In the genomic region with DNA sequence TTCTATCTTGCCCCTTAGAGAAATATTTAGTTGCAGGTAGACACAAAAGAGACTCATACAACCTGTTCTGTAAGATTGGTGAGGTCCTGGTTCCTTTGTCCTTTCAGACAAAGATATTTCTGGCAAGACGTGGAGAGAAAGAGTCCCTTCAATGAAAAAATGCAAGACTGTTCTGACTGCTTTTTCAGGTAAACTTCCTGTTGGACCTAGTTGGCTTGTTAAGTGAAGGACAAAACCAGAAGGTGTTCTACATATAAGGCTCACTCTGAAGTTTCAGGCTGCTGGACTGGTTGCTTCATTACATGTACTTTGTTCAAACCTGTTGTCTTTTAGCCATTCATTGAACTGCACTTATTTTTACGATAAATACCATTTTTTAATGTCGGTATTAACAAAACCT, we compare ENCODE assay signal across 22 cellular contexts.
DNase-seq lines count a peak whose midpoint lies in the region; ATAC-seq and TF ChIP-seq lines count a peak whose summit lies in the region.
"Had no signal": no experiment of that assay in that cellular context is flagged by ENCODE, and none has a peak within 500 bp of the region (broad histone marks: within the 10 kb centered on the region; RNA-seq: fewer than 3 reads in every experiment).

No MANE protein-coding gene starts in this region.

- no peak overlapping the region for H3K27ac Mint-ChIP-seq in activated CD8-positive, alpha-beta T cell treated with anti-CD3 and anti-CD28 coated beads, Interleukin-2, amount 10 ng/mL, durations not matched to agents 7 days and 5 days
- no peak overlapping the region for H3K27ac Mint-ChIP-seq in glutamatergic neuron (ENCODE audit: unreplicated experiment)
- H3K27ac Mint-ChIP-seq: CD4-positive, alpha-beta T cell; T-helper 1 cell treated with Interleukin-12 subunit alpha and Interleukin-12 subunit beta and Interleukin-4 antibody, amounts not matched to agents 30 μg/mL and 1 μg/mL, for 36 hours had no signal

- no peak overlapping the region for H3K27ac ChIP-seq in prostate gland
- H3K27ac ChIP-seq: BLaER1 treated with 17β-estradiol and CSF1 and Interleukin-3, amounts not matched to agents 10 nM and 100 nM had no signal

- H3K9me3 ChIP-seq in prostate gland = no peaks in the 10 kb centered on the region
- H3K9me3 ChIP-seq: BLaER1 treated with 17β-estradiol and CSF1 and Interleukin-3, amounts not matched to agents 10 nM and 100 nM; SK-N-SH had no signal

- WGBS in prostate gland = 55% methylated on average over 3 of the region's 3 CpGs

- H3K27me3 ChIP-seq in prostate gland (replicated peaks; ENCODE audit: insufficient read depth) = no peaks in the 10 kb centered on the region
- H3K27me3 ChIP-seq: BLaER1 treated with 17β-estradiol and CSF1 and Interleukin-3, amounts not matched to agents 10 nM and 100 nM had no signal

- H3K4me3 ChIP-seq in prostate gland = no peak overlapping the region
- H3K4me3 ChIP-seq: BLaER1 treated with 17β-estradiol and CSF1 and Interleukin-3, amounts not matched to agents 10 nM and 100 nM had no signal

- no peak overlapping the region for H3K4me3 Mint-ChIP-seq in activated CD8-positive, alpha-beta T cell treated with anti-CD3 and anti-CD28 coated beads, Interleukin-2, amount 10 ng/mL, durations not matched to agents 7 days and 5 days
- no peak overlapping the region for H3K4me3 Mint-ChIP-seq in glutamatergic neuron (ENCODE audit: unreplicated experiment)
- H3K4me3 Mint-ChIP-seq: CD4-positive, alpha-beta T cell; T-helper 1 cell treated with Interleukin-12 subunit alpha and Interleukin-12 subunit beta and Interleukin-4 antibody, amounts not matched to agents 30 μg/mL and 1 μg/mL, for 36 hours had no signal

- intact Hi-C loops in prostate gland (cut with DNase I) = no loop called here

- CTCF ChIA-PET in activated CD8-positive, alpha-beta T cell treated with anti-CD3 and anti-CD28 coated beads, Interleukin-2, amount 10 ng/mL, durations not matched to agents 7 days and 5 days (lab: Charles Lee) = no interaction called here

- no peaks in the 10 kb centered on the region for H3K27me3 Mint-ChIP-seq in activated CD8-positive, alpha-beta T cell treated with anti-CD3 and anti-CD28 coated beads, Interleukin-2, amount 10 ng/mL, durations not matched to agents 7 days and 5 days (ENCODE audit: low read depth)
- H3K27me3 Mint-ChIP-seq in glutamatergic neuron (ENCODE audit: unreplicated experiment) = peaks cover 5% of the 10 kb centered on the region
- H3K27me3 Mint-ChIP-seq: CD4-positive, alpha-beta T cell had no signal

- no peak for ATAC-seq in activated CD8-positive, alpha-beta T cell treated with anti-CD3 and anti-CD28 coated beads, Interleukin-2, amount 10 ng/mL, durations not matched to agents 7 days and 5 days
- ATAC-seq: HepG2, PC-3 had no signal

- no peaks in the 10 kb centered on the region for H3K36me3 Mint-ChIP-seq in activated CD8-positive, alpha-beta T cell treated with anti-CD3 and anti-CD28 coated beads, Interleukin-2, amount 10 ng/mL, durations not matched to agents 7 days and 5 days (ENCODE audit: low read depth)
- H3K36me3 Mint-ChIP-seq in glutamatergic neuron (ENCODE audit: unreplicated experiment) = no peaks in the 10 kb centered on the region

- TF ChIP-seq POLR2A in prostate gland (IDR thresholded peaks at IDR 0.05) = no peak

- no peak for TF ChIP-seq CTCF in prostate gland (IDR thresholded peaks at IDR 0.05)
- no peak for TF ChIP-seq CTCF in glutamatergic neuron (IDR thresholded peaks at IDR 0.05; ENCODE audit: partially characterized antibody, unreplicated experiment)

- H3K36me3 ChIP-seq in prostate gland = no peaks in the 10 kb centered on the region
- H3K36me3 ChIP-seq: BLaER1 treated with 17β-estradiol and CSF1 and Interleukin-3, amounts not matched to agents 10 nM and 100 nM had no signal

- H3K4me1 Mint-ChIP-seq in activated CD8-positive, alpha-beta T cell treated with anti-CD3 and anti-CD28 coated beads, Interleukin-2, amount 10 ng/mL, durations not matched to agents 7 days and 5 days (ENCODE audit: low read depth) = no peaks in the 10 kb centered on the region
- peaks cover 2% of the 10 kb centered on the region for H3K4me1 Mint-ChIP-seq in glutamatergic neuron (ENCODE audit: low read depth, unreplicated experiment)

- POLR2A ChIA-PET in activated CD8-positive, alpha-beta T cell treated with anti-CD3 and anti-CD28 coated beads, Interleukin-2, amount 10 ng/mL, durations not matched to agents 7 days and 5 days (lab: Charles Lee) = no interaction called here

- no peaks in the 10 kb centered on the region for H3K9me3 Mint-ChIP-seq in activated CD8-positive, alpha-beta T cell treated with anti-CD3 and anti-CD28 coated beads, Interleukin-2, amount 10 ng/mL, durations not matched to agents 7 days and 5 days (ENCODE audit: insufficient read depth)
- no peaks in the 10 kb centered on the region for H3K9me3 Mint-ChIP-seq in glutamatergic neuron (ENCODE audit: unreplicated experiment)
- H3K9me3 Mint-ChIP-seq: T-helper 1 cell treated with Interleukin-12 subunit alpha and Interleukin-12 subunit beta and Interleukin-4 antibody, amounts not matched to agents 30 μg/mL and 1 μg/mL, for 36 hours had no signal

- DNase-seq in NCI-H345 treated with DMSO at 0.1 percent for 48 hours (lab: John Stamatoyannopoulos, UW; ENCODE audit: unreplicated experiment) = peak; percentile 75
- no peak for DNase-seq in NCI-H345 (lab: John Stamatoyannopoulos, UW)
- DNase-seq in HT-29 (ENCODE audit: low spot score) = peak; percentile 55
- DNase-seq in NCI-H774 (lab: John Stamatoyannopoulos, UW) = peak; percentile 39
- peak; percentile 16 for DNase-seq in prostate gland (ENCODE audit: low spot score)
- no peak for DNase-seq in cortex of kidney (lab: John Stamatoyannopoulos, UW)
- DNase-seq in activated CD8-positive, alpha-beta T cell treated with anti-CD3 and anti-CD28 coated beads, Interleukin-2, amount 10 ng/mL, durations not matched to agents 7 days and 5 days = no peak
- DNase-seq in glutamatergic neuron = no peak
- DNase-seq: CD4-positive, alpha-beta T cell; DMS79 treated with DMSO at 0.1 percent for 48 hours; GF-D8; Karpas-422; NCI-H1092; NCI-H1694; NCI-H526 treated with DMSO at 0.1 percent for 48 hours; NK-92 treated with Interleukin-12 subunit alpha and Interleukin-12 subunit beta, amount 100 ng/mL, for 24 hours; PC-3; SK-N-SH; SW 1271 had no signal

- no peaks in the 10 kb centered on the region for H3K4me1 ChIP-seq in prostate gland (replicated peaks)
- H3K4me1 ChIP-seq: BLaER1 treated with 17β-estradiol and CSF1 and Interleukin-3, amounts not matched to agents 10 nM and 100 nM had no signal

Comparison
In these comparisons a context has a peak if more than half of its experiments do, and no peak if none do; other contexts are left out.
1. DNase-seq: peak in NCI-H345 treated with DMSO at 0.1 percent for 48 hours (single experiment), HT-29 (single experiment), NCI-H774 (single experiment) and prostate gland (single experiment); none in NCI-H345 (single experiment), cortex of kidney (single experiment), activated CD8-positive, alpha-beta T cell treated with anti-CD3 and anti-CD28 coated beads, Interleukin-2, amount 10 ng/mL, durations not matched to agents 7 days and 5 days (single experiment) and glutamatergic neuron (single experiment).